In the genomic region with DNA sequence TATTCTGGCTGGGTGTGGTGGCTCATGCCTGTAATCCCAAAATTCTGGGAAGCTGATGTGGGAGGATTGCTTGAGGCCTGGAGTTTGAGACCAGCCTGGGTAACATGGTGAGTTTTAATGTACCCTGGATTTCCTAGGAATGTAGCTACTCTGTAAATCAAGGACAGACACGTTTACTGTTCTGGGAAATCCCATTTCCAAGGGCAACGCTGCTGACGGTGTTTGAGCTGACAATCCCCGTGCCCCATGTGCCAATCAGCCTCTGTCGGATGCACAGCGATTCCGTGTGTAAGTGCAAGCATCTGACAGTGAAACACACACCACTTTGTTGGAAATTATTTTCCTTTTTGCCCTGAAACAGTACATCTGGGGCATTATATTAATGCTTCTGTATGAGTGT, we compare ENCODE assay signal across 16 cellular contexts. TPM values are rescaled to one million over a fixed set of nuclear protein-coding genes. Genes with fewer than 3 reads are reported as not detected.
DNase-seq lines count a peak whose midpoint lies in the region; ATAC-seq, FAIRE-seq and TF ChIP-seq lines count a peak whose summit lies in the region.
"Had no signal": no experiment of that assay in that cellular context is flagged by ENCODE, and none has a peak within 500 bp of the region (broad histone marks: within the 10 kb centered on the region; RNA-seq: fewer than 3 reads in every experiment).

No MANE protein-coding gene starts in this region.

- H3K27ac ChIP-seq in HepG2 (ENCODE audit: extremely low read length, insufficient read depth, low read length) (no peak overlapping the region), right lobe of liver (no peak overlapping the region)
- H3K27ac ChIP-seq: Peyer's patch had no signal

- TF ChIP-seq POLR2A in HepG2 (IDR thresholded peaks at IDR 0.05; ENCODE audit: insufficient read depth in 1 of 2, low read depth in 2 of 2, low read length in 2 of 2) (no peak), right lobe of liver (IDR thresholded peaks at IDR 0.05) (no peak)

- H3K27me3 ChIP-seq in HepG2 (ENCODE audit: control insufficient read depth in 1 of 2, insufficient read depth in 2 of 2, low read length in 2 of 2) (no peaks in the 10 kb centered on the region), right lobe of liver (no peaks in the 10 kb centered on the region)
- H3K27me3 ChIP-seq: Peyer's patch had no signal

- peak; percentile 46 for FAIRE-seq in HepG2 (lab: Jason Lieb, UNC)
- FAIRE-seq: G401.6, GM18507, GM19239 had no signal

- no peak for TF ChIP-seq CTCF in HepG2 (CRISPR knock-in tag; IDR thresholded peaks at IDR 0.05)
- no peak for TF ChIP-seq CTCF in right lobe of liver (IDR thresholded peaks at IDR 0.05)
- TF ChIP-seq CTCF in fibroblast of villous mesenchyme (IDR thresholded peaks at IDR 0.05; ENCODE audit: insufficient read depth, low read depth, low read length): no peak

- no peak overlapping the region for H3K9ac ChIP-seq in HepG2 (ENCODE audit: insufficient read depth, low read depth, low read length)

- H4K20me1 ChIP-seq in HepG2 (ENCODE audit: insufficient read depth, low read length): no peaks in the 10 kb centered on the region

- POLR2A ChIA-PET in HepG2 (lab: Yijun Ruan, JAX): interaction anchor here (0.7 kb wide), 1 partner anchor 15 kb away, joined by 3 read pairs; a partner anchor contains a TSS

- H3K4me1 ChIP-seq in HepG2 (ENCODE audit: insufficient read depth, low read length) (peaks cover 6% of the 10 kb centered on the region), right lobe of liver (peaks cover 0 to 24% (median 2%) of the 10 kb centered on the region in 4 donors)
- H3K4me1 ChIP-seq: Peyer's patch had no signal

- H3K9me3 ChIP-seq in HepG2 (ENCODE audit: low read length): no peaks in the 10 kb centered on the region
- H3K9me3 ChIP-seq in right lobe of liver: no peaks in the 10 kb centered on the region
- H3K9me3 ChIP-seq: Peyer's patch had no signal

- TF ChIP-seq RAD21 in HepG2 (CRISPR knock-in tag; IDR thresholded peaks at IDR 0.05): no peak

- BruUV-seq in HepG2 (replicated peaks; lab: Mats Ljungman, UMichigan): no TSS peak

- no peak overlapping the region for H2AFZ ChIP-seq in HepG2 (ENCODE audit: low read length)

- CTCF ChIA-PET in HepG2 (lab: Yijun Ruan, JAX; ENCODE audit: low intra/inter-chr PET ratio, low total read pairs): no interaction called here

- 91% methylated on average over 6 of the region's 7 CpGs for WGBS in HepG2 (ENCODE audit: low lambda C conversion rate)
- WGBS in right lobe of liver (ENCODE audit: insufficient coverage, low coverage, low lambda C conversion rate, missing lambda C conversion rate): 69% methylated on average over 7 of the region's 7 CpGs

- in situ Hi-C loops in HepG2 (cut with HindIII; ENCODE audit: extremely low pct_ligation_motif_present, low pct_unique_long_range_greater_than_20kb): no loop called here

- H3K79me2 ChIP-seq in HepG2 (ENCODE audit: insufficient read depth, low read length): no peaks in the 10 kb centered on the region

- ATAC-seq in HepG2 (no peak), right lobe of liver (no peak)

- DNase-seq in HepG2 (ENCODE audit: low spot score) (no peak), right lobe of liver (no peak), fibroblast of villous mesenchyme (ENCODE audit: low read depth) (peak; percentile 74), epidermal melanocyte (ENCODE audit: insufficient read length, low spot score) (no peak), NCI-H2029 (lab: John Stamatoyannopoulos, UW) (no peak)
- no peak for DNase-seq in activated effector memory CD4-positive, alpha-beta T cell treated with Interleukin-2 at 50 U/mL for 16 hours
- DNase-seq: activated naive CD4-positive, alpha-beta T cell treated with Interleukin-2 at 50 U/mL for 16 hours; COR-L47; NCI-H187 treated with DMSO at 0.1 percent for 48 hours; NCI-H526 treated with DMSO at 0.1 percent for 48 hours; occipital lobe; Peyer's patch; stimulated activated naive CD4-positive, alpha-beta T cell had no signal

- H3K36me3 ChIP-seq in HepG2 (replicated peaks in 1 of 2; ENCODE audit: control insufficient read depth in 1 of 2, insufficient read depth in 2 of 2, low read length in 2 of 2): peaks cover 8 to 13% of the 10 kb centered on the region in 2 experiments; a peak in 4 of 5 replicates
- H3K36me3 ChIP-seq in right lobe of liver: peaks cover 0 to 17% (median 6%) of the 10 kb centered on the region in 4 donors

- intact Hi-C loops in HepG2 (cut with micrococcal nuclease; ENCODE audit: unreplicated experiment): no loop called here
- intact Hi-C loops in right lobe of liver (cut with DNase I): no loop called here

- H3K4me3 ChIP-seq in HepG2 (replicated peaks in 1 of 3; ENCODE audit: insufficient read depth in 1 of 3, low read depth in 2 of 3, low read length in 3 of 3) (no peak overlapping the region), right lobe of liver (no peak overlapping the region), fibroblast of villous mesenchyme (ENCODE audit: low read depth, low read length) (peak overlapping the region; percentile 24)
- H3K4me3 ChIP-seq: Peyer's patch had no signal

- no peak for TF ChIP-seq EP300 in HepG2 (IDR thresholded peaks at IDR 0.05; ENCODE audit: low read depth in 2 of 2, low read length in 2 of 2)
- no peak for TF ChIP-seq EP300 in HepG2 (CRISPR knock-in tag; IDR thresholded peaks at IDR 0.05; ENCODE audit: borderline replicate concordance)

- no peak overlapping the region for H3K4me2 ChIP-seq in HepG2 (ENCODE audit: low read depth, low read length)

RNA-seq across cellular contexts. Expression of a gene that starts 8.1 kb away (rescaled TPM):
- total RNA-seq in HepG2 (2016; rRNA removed; fragmentation: Illumina TruSeq; extraction: Trizol) (0.62 TPM in 1 of 2 replicates, not detected in the other), right lobe of liver (under 1 TPM in 1 of 6 experiments, not detected in 5; 0.17 TPM), fibroblast of villous mesenchyme (0.32 TPM in 1 of 2 replicates, not detected in the other)
- total RNA-seq in HepG2 (2016; cell fraction: cytosol; rRNA removed; fragmentation: Illumina TruSeq; extraction: Trizol; ENCODE audit: low read depth): not detected in 2 replicates
- 0.61 TPM in 1 of 2 replicates, not detected in the other for total RNA-seq in HepG2 (2016; cell fraction: insoluble cytoplasmic fraction; rRNA removed; fragmentation: Illumina TruSeq; extraction: Trizol)
- 0.15 and 0.21 TPM in 2 replicates for total RNA-seq in HepG2 (2016; cell fraction: membrane; rRNA removed; fragmentation: Illumina TruSeq; extraction: Trizol)
- total RNA-seq in HepG2 (2016; cell fraction: nucleus; rRNA removed; fragmentation: Illumina TruSeq; extraction: Trizol): 0.78 and 1.1 TPM in 2 replicates
- 0.08 and 0.11 TPM in 2 replicates for polyA plus RNA-seq in HepG2 (2011; rRNA removed)
- polyA plus RNA-seq in HepG2 (2011; cell fraction: cytosol; rRNA removed): 0.08 and 0.09 TPM in 2 replicates
- polyA plus RNA-seq in HepG2 (2011; cell fraction: nucleus; rRNA removed): 0.24 and 0.29 TPM in 2 replicates
- polyA plus RNA-seq in HepG2 (2012): 0.31 and 0.40 TPM in 2 replicates
- polyA plus RNA-seq in HepG2 (2016; cell fraction: cytosol; fragmentation: Illumina TruSeq; extraction: Trizol; ENCODE audit: low read depth): 0.11 and 0.46 TPM in 2 replicates
- 0.50 TPM in 1 of 2 replicates, not detected in the other for polyA plus RNA-seq in HepG2 (2016; cell fraction: insoluble cytoplasmic fraction; fragmentation: Illumina TruSeq; extraction: Trizol; ENCODE audit: low read depth)
- polyA plus RNA-seq in HepG2 (2016; cell fraction: membrane; fragmentation: Illumina TruSeq; extraction: Trizol; ENCODE audit: low read depth): 0.21 and 0.36 TPM in 2 replicates
- 0.81 and 1.9 TPM in 2 replicates for polyA plus RNA-seq in HepG2 (2016; cell fraction: nucleus; fragmentation: Illumina TruSeq; extraction: Trizol; ENCODE audit: insufficient read depth, low read depth)
- not detected in 2 replicates for polyA minus RNA-seq in HepG2 (2011; rRNA and poly(A)+ RNA removed; ENCODE audit: low replicate concordance)
- not detected in 2 replicates for polyA minus RNA-seq in HepG2 (2011; cell fraction: cytosol; rRNA and poly(A)+ RNA removed)
- 0.39 TPM in 1 of 2 replicates, not detected in the other for polyA minus RNA-seq in HepG2 (2011; cell fraction: nucleus; rRNA and poly(A)+ RNA removed)

RNA-seq across cellular contexts. Expression of a gene that starts 14.4 kb away (rescaled TPM):
- total RNA-seq in HepG2 (2016; rRNA removed; fragmentation: Illumina TruSeq; extraction: Trizol) (33.9 and 44.6 TPM in 2 replicates), right lobe of liver (10 to 100 TPM; 14.1 to 24.8 (median 16.9) TPM), fibroblast of villous mesenchyme (28.7 and 52.2 TPM in 2 replicates)
- 8.8 and 9.5 TPM in 2 replicates for total RNA-seq in HepG2 (2016; cell fraction: cytosol; rRNA removed; fragmentation: Illumina TruSeq; extraction: Trizol; ENCODE audit: low read depth)
- total RNA-seq in HepG2 (2016; cell fraction: insoluble cytoplasmic fraction; rRNA removed; fragmentation: Illumina TruSeq; extraction: Trizol): 34.8 and 45.3 TPM in 2 replicates
- 18.7 and 19.6 TPM in 2 replicates for total RNA-seq in HepG2 (2016; cell fraction: membrane; rRNA removed; fragmentation: Illumina TruSeq; extraction: Trizol)
- 14.0 and 17.3 TPM in 2 replicates for total RNA-seq in HepG2 (2016; cell fraction: nucleus; rRNA removed; fragmentation: Illumina TruSeq; extraction: Trizol)
- polyA plus RNA-seq in HepG2 (2011; rRNA removed): 16.5 and 16.6 TPM in 2 replicates
- 12.9 and 13.7 TPM in 2 replicates for polyA plus RNA-seq in HepG2 (2011; cell fraction: cytosol; rRNA removed)
- 5.9 and 7.7 TPM in 2 replicates for polyA plus RNA-seq in HepG2 (2011; cell fraction: nucleus; rRNA removed)
- 10.7 and 12.2 TPM in 2 replicates for polyA plus RNA-seq in HepG2 (2012)
- 6.5 and 6.7 TPM in 2 replicates for polyA plus RNA-seq in HepG2 (2016; cell fraction: cytosol; fragmentation: Illumina TruSeq; extraction: Trizol; ENCODE audit: low read depth)
- 32.4 and 33.3 TPM in 2 replicates for polyA plus RNA-seq in HepG2 (2016; cell fraction: insoluble cytoplasmic fraction; fragmentation: Illumina TruSeq; extraction: Trizol; ENCODE audit: low read depth)
- polyA plus RNA-seq in HepG2 (2016; cell fraction: membrane; fragmentation: Illumina TruSeq; extraction: Trizol; ENCODE audit: low read depth): 10.4 and 10.6 TPM in 2 replicates
- 20.0 and 20.1 TPM in 2 replicates for polyA plus RNA-seq in HepG2 (2016; cell fraction: nucleus; fragmentation: Illumina TruSeq; extraction: Trizol; ENCODE audit: insufficient read depth, low read depth)
- 36.7 and 57.5 TPM in 2 replicates for polyA minus RNA-seq in HepG2 (2011; rRNA and poly(A)+ RNA removed; ENCODE audit: low replicate concordance)
- 10.2 and 11.0 TPM in 2 replicates for polyA minus RNA-seq in HepG2 (2011; cell fraction: cytosol; rRNA and poly(A)+ RNA removed)
- 11.3 and 12.9 TPM in 2 replicates for polyA minus RNA-seq in HepG2 (2011; cell fraction: nucleus; rRNA and poly(A)+ RNA removed)

RNA-seq across cellular contexts. Expression of a gene that starts 16.8 kb away (rescaled TPM):
- total RNA-seq in HepG2 (2016; rRNA removed; fragmentation: Illumina TruSeq; extraction: Trizol) (5.9 and 9.9 TPM in 2 replicates), right lobe of liver (10 to 100 TPM; 10.5 to 26.5 (median 16.5) TPM), fibroblast of villous mesenchyme (17.3 and 18.7 TPM in 2 replicates)
- total RNA-seq in HepG2 (2016; cell fraction: cytosol; rRNA removed; fragmentation: Illumina TruSeq; extraction: Trizol; ENCODE audit: low read depth): 5.4 and 5.5 TPM in 2 replicates
- 6.0 and 11.1 TPM in 2 replicates for total RNA-seq in HepG2 (2016; cell fraction: insoluble cytoplasmic fraction; rRNA removed; fragmentation: Illumina TruSeq; extraction: Trizol)
- 6.6 and 8.1 TPM in 2 replicates for total RNA-seq in HepG2 (2016; cell fraction: membrane; rRNA removed; fragmentation: Illumina TruSeq; extraction: Trizol)
- total RNA-seq in HepG2 (2016; cell fraction: nucleus; rRNA removed; fragmentation: Illumina TruSeq; extraction: Trizol): 11.8 and 16.0 TPM in 2 replicates
- polyA plus RNA-seq in HepG2 (2011; rRNA removed): 6.3 and 6.5 TPM in 2 replicates
- polyA plus RNA-seq in HepG2 (2011; cell fraction: cytosol; rRNA removed): 5.8 and 7.7 TPM in 2 replicates
- polyA plus RNA-seq in HepG2 (2011; cell fraction: nucleus; rRNA removed): 22.7 and 25.4 TPM in 2 replicates
- 10.8 and 15.1 TPM in 2 replicates for polyA plus RNA-seq in HepG2 (2012)
- polyA plus RNA-seq in HepG2 (2016; cell fraction: cytosol; fragmentation: Illumina TruSeq; extraction: Trizol; ENCODE audit: low read depth): 3.9 and 4.0 TPM in 2 replicates
- polyA plus RNA-seq in HepG2 (2016; cell fraction: insoluble cytoplasmic fraction; fragmentation: Illumina TruSeq; extraction: Trizol; ENCODE audit: low read depth): 8.3 and 10.4 TPM in 2 replicates
- 5.7 and 6.2 TPM in 2 replicates for polyA plus RNA-seq in HepG2 (2016; cell fraction: membrane; fragmentation: Illumina TruSeq; extraction: Trizol; ENCODE audit: low read depth)
- polyA plus RNA-seq in HepG2 (2016; cell fraction: nucleus; fragmentation: Illumina TruSeq; extraction: Trizol; ENCODE audit: insufficient read depth, low read depth): 25.5 and 27.0 TPM in 2 replicates
- polyA minus RNA-seq in HepG2 (2011; rRNA and poly(A)+ RNA removed; ENCODE audit: low replicate concordance): 7.0 and 10.1 TPM in 2 replicates
- 5.2 and 5.5 TPM in 2 replicates for polyA minus RNA-seq in HepG2 (2011; cell fraction: cytosol; rRNA and poly(A)+ RNA removed)
- polyA minus RNA-seq in HepG2 (2011; cell fraction: nucleus; rRNA and poly(A)+ RNA removed): 15.8 and 20.3 TPM in 2 replicates

RNA-seq across cellular contexts. Expression of a gene that starts 27.7 kb away (rescaled TPM):
- total RNA-seq in HepG2 (2016; rRNA removed; fragmentation: Illumina TruSeq; extraction: Trizol): 22.0 and 24.9 TPM in 2 replicates
- total RNA-seq in HepG2 (2016; cell fraction: cytosol; rRNA removed; fragmentation: Illumina TruSeq; extraction: Trizol; ENCODE audit: low read depth): 32.3 and 41.2 TPM in 2 replicates
- 18.1 and 23.2 TPM in 2 replicates for total RNA-seq in HepG2 (2016; cell fraction: insoluble cytoplasmic fraction; rRNA removed; fragmentation: Illumina TruSeq; extraction: Trizol)
- 41.4 and 43.7 TPM in 2 replicates for total RNA-seq in HepG2 (2016; cell fraction: membrane; rRNA removed; fragmentation: Illumina TruSeq; extraction: Trizol)
- total RNA-seq in HepG2 (2016; cell fraction: nucleus; rRNA removed; fragmentation: Illumina TruSeq; extraction: Trizol): 8.1 and 10.8 TPM in 2 replicates
- 2.9 and 3.3 TPM in 2 replicates for polyA plus RNA-seq in HepG2 (2011; rRNA removed)
- polyA plus RNA-seq in HepG2 (2011; cell fraction: cytosol; rRNA removed): 3.8 and 4.5 TPM in 2 replicates
- 2.8 and 3.7 TPM in 2 replicates for polyA plus RNA-seq in HepG2 (2011; cell fraction: nucleus; rRNA removed)
- polyA plus RNA-seq in HepG2 (2012): 5.0 and 10.5 TPM in 2 replicates
- 49.6 and 69.4 TPM in 2 replicates for polyA plus RNA-seq in HepG2 (2016; cell fraction: cytosol; fragmentation: Illumina TruSeq; extraction: Trizol; ENCODE audit: low read depth)
- 33.2 and 38.1 TPM in 2 replicates for polyA plus RNA-seq in HepG2 (2016; cell fraction: insoluble cytoplasmic fraction; fragmentation: Illumina TruSeq; extraction: Trizol; ENCODE audit: low read depth)
- 55.5 and 60.0 TPM in 2 replicates for polyA plus RNA-seq in HepG2 (2016; cell fraction: membrane; fragmentation: Illumina TruSeq; extraction: Trizol; ENCODE audit: low read depth)
- polyA plus RNA-seq in HepG2 (2016; cell fraction: nucleus; fragmentation: Illumina TruSeq; extraction: Trizol; ENCODE audit: insufficient read depth, low read depth): 17.3 and 17.4 TPM in 2 replicates
- polyA minus RNA-seq in HepG2 (2011; rRNA and poly(A)+ RNA removed; ENCODE audit: low replicate concordance): 5.9 and 8.9 TPM in 2 replicates
- polyA minus RNA-seq in HepG2 (2011; cell fraction: cytosol; rRNA and poly(A)+ RNA removed): 1.5 and 2.0 TPM in 2 replicates
- 1.0 and 3.9 TPM in 2 replicates for polyA minus RNA-seq in HepG2 (2011; cell fraction: nucleus; rRNA and poly(A)+ RNA removed)
- 1 to 10 TPM; 1.8 to 9.3 (median 5.7) TPM for total RNA-seq in right lobe of liver
- total RNA-seq in fibroblast of villous mesenchyme: 14.2 and 14.7 TPM in 2 replicates

RNA-seq across cellular contexts. Expression of a gene that starts 59.0 kb away (rescaled TPM):
- total RNA-seq in HepG2 (2016; rRNA removed; fragmentation: Illumina TruSeq; extraction: Trizol) (210 and 242 TPM in 2 replicates), right lobe of liver (100 to 1,000 TPM in 1 of 6 experiments, 10 to 100 TPM in 5; 51.9 to 151 (median 72.0) TPM), fibroblast of villous mesenchyme (74.1 and 88.1 TPM in 2 replicates)
- total RNA-seq in HepG2 (2016; cell fraction: cytosol; rRNA removed; fragmentation: Illumina TruSeq; extraction: Trizol; ENCODE audit: low read depth): 63.5 and 72.1 TPM in 2 replicates
- 212 TPM in 2 replicates for total RNA-seq in HepG2 (2016; cell fraction: insoluble cytoplasmic fraction; rRNA removed; fragmentation: Illumina TruSeq; extraction: Trizol)
- 131 and 149 TPM in 2 replicates for total RNA-seq in HepG2 (2016; cell fraction: membrane; rRNA removed; fragmentation: Illumina TruSeq; extraction: Trizol)
- 134 TPM in 2 replicates for total RNA-seq in HepG2 (2016; cell fraction: nucleus; rRNA removed; fragmentation: Illumina TruSeq; extraction: Trizol)
- 64.8 and 67.5 TPM in 2 replicates for polyA plus RNA-seq in HepG2 (2011; rRNA removed)
- 60.1 and 64.5 TPM in 2 replicates for polyA plus RNA-seq in HepG2 (2011; cell fraction: cytosol; rRNA removed)
- 37.3 and 39.4 TPM in 2 replicates for polyA plus RNA-seq in HepG2 (2011; cell fraction: nucleus; rRNA removed)
- polyA plus RNA-seq in HepG2 (2012): 112 and 139 TPM in 2 replicates
- polyA plus RNA-seq in HepG2 (2016; cell fraction: cytosol; fragmentation: Illumina TruSeq; extraction: Trizol; ENCODE audit: low read depth): 80.6 and 88.6 TPM in 2 replicates
- 270 and 293 TPM in 2 replicates for polyA plus RNA-seq in HepG2 (2016; cell fraction: insoluble cytoplasmic fraction; fragmentation: Illumina TruSeq; extraction: Trizol; ENCODE audit: low read depth)
- 132 and 155 TPM in 2 replicates for polyA plus RNA-seq in HepG2 (2016; cell fraction: membrane; fragmentation: Illumina TruSeq; extraction: Trizol; ENCODE audit: low read depth)
- polyA plus RNA-seq in HepG2 (2016; cell fraction: nucleus; fragmentation: Illumina TruSeq; extraction: Trizol; ENCODE audit: insufficient read depth, low read depth): 206 and 219 TPM in 2 replicates
- polyA minus RNA-seq in HepG2 (2011; rRNA and poly(A)+ RNA removed; ENCODE audit: low replicate concordance): 119 and 158 TPM in 2 replicates
- polyA minus RNA-seq in HepG2 (2011; cell fraction: cytosol; rRNA and poly(A)+ RNA removed): 59.4 and 61.6 TPM in 2 replicates
- 35.2 and 45.2 TPM in 2 replicates for polyA minus RNA-seq in HepG2 (2011; cell fraction: nucleus; rRNA and poly(A)+ RNA removed)
